14 cellular contexts compared by ENCODE assay signal in genomic region chr1:205518616-205519540, GRCh38. TPM values are rescaled to one million over a fixed set of nuclear protein-coding genes. Genes with fewer than 3 reads are reported as not detected.
DNase-seq lines count a peak whose midpoint lies in the region; ATAC-seq and TF ChIP-seq lines count a peak whose summit lies in the region.
"Had no signal": no experiment of that assay in that cellular context is flagged by ENCODE, and none has a peak within 500 bp of the region (broad histone marks: within the 10 kb centered on the region; RNA-seq: fewer than 3 reads in every experiment).

No MANE protein-coding gene starts in this region.

- H2BK12ac ChIP-seq in mesenchymal stem cell (ENCODE audit: low read length in 2 of 2) = peak overlapping the region; percentile 49 to 91

- H4K91ac ChIP-seq in mesenchymal stem cell (ENCODE audit: low read length) = peak overlapping the region; percentile 77

- no peak overlapping the region for H3K9ac ChIP-seq in mesenchymal stem cell (ENCODE audit: low read length)

- H2AK5ac ChIP-seq in mesenchymal stem cell (ENCODE audit: low read length, severe bottlenecking) = no peak overlapping the region

- intact Hi-C loops in body of pancreas (cut with DNase I) (no loop called here), stomach (cut with DNase I; ENCODE audit: low total_unique reads) (no loop called here)

- no peak for ATAC-seq in body of pancreas
- no peak for ATAC-seq in activated CD4-positive, CD25-positive, alpha-beta regulatory T cell treated with anti-CD3 and anti-CD28 coated beads, Interleukin-2, amount 50 U/mL, for 24 hours
- ATAC-seq: activated naive CD4-positive, alpha-beta T cell treated with anti-CD3 and anti-CD28 coated beads, Interleukin-2, amount 50 U/mL, for 72 hours; natural killer cell had no signal

- 44 to 49% methylated on average over 8 to 9 of the region's 9 CpGs for WGBS in body of pancreas, 2 donors
- WGBS in mesenchymal stem cell = 63% methylated on average over 5 of the region's 9 CpGs
- WGBS in stomach, 5 donors = 51 to 68% (median 54%) methylated on average over 5 to 9 of the region's 9 CpGs

- peak overlapping the region in 1 of 2 experiments; percentile 2 for H3K23ac ChIP-seq in mesenchymal stem cell (ENCODE audit: low read length in 2 of 2)

- TF ChIP-seq EP300 in stomach (IDR thresholded peaks at IDR 0.05) = no peak

- no peaks in the 10 kb centered on the region for H3K79me1 ChIP-seq in mesenchymal stem cell (replicated peaks; ENCODE audit: low read length, poor library complexity, severe bottlenecking)

- H2BK120ac ChIP-seq in mesenchymal stem cell (ENCODE audit: low read depth, low read length) = peak overlapping the region; percentile 21

- H3K9me3 ChIP-seq in body of pancreas = no peaks in the 10 kb centered on the region
- no peaks in the 10 kb centered on the region for H3K9me3 ChIP-seq in mesenchymal stem cell (ENCODE audit: control insufficient read depth, low read length)
- H3K9me3 ChIP-seq in stomach = no peaks in the 10 kb centered on the region

- DNase-seq in NCI-H2107 treated with DMSO at 0.1 percent for 48 hours (lab: John Stamatoyannopoulos, UW; ENCODE audit: unreplicated experiment) (peak; percentile 27), NCI-H2107 (lab: John Stamatoyannopoulos, UW) (no peak), body of pancreas (peak in 3 of 4 donors; percentile 26 to 69 (median 50)), mesenchymal stem cell (no peak), stomach (peak; percentile 82), activated gamma-delta T cell (lab: John Stamatoyannopoulos, UW) (no peak), T-helper 1 cell (no peak)
- DNase-seq: ACHN; activated CD4-positive, alpha-beta memory T cell treated with anti-CD3 and anti-CD28 coated beads, Interleukin-2, amount 10 ng/mL, durations not matched to agents 7 days and 5 days; Calu3; natural killer cell; NCI-H526 treated with DMSO at 0.1 percent for 48 hours had no signal

- H4K8ac ChIP-seq in mesenchymal stem cell (ENCODE audit: low read length) = no peak overlapping the region

- no peak overlapping the region for H2BK5ac ChIP-seq in mesenchymal stem cell (ENCODE audit: low read depth, low read length, poor library complexity, severe bottlenecking)

- no peak for TF ChIP-seq POLR2A in body of pancreas (IDR thresholded peaks at IDR 0.05)
- TF ChIP-seq POLR2A in stomach (IDR thresholded peaks at IDR 0.05) = no peak

- H3K27ac ChIP-seq in body of pancreas (no peak overlapping the region), mesenchymal stem cell (ENCODE audit: low read length, poor library complexity, severe bottlenecking) (no peak overlapping the region), stomach (peak overlapping the region in 2 of 5 donors; percentile 26 to 42)

- no peak for TF ChIP-seq CTCF in body of pancreas (IDR thresholded peaks at IDR 0.05)
- TF ChIP-seq CTCF in stomach (IDR thresholded peaks at IDR 0.05) = no peak

- H3K4me2 ChIP-seq in mesenchymal stem cell (ENCODE audit: low read length, poor library complexity, severe bottlenecking) = no peak overlapping the region

- peak overlapping the region; percentile 60 to 63 for H3K18ac ChIP-seq in mesenchymal stem cell (ENCODE audit: low read depth in 1 of 2, low read length in 2 of 2)

- H2AFZ ChIP-seq in mesenchymal stem cell (ENCODE audit: low read depth, low read length) = no peak overlapping the region

- H3K14ac ChIP-seq in mesenchymal stem cell (ENCODE audit: low read length in 2 of 2) = peak overlapping the region in 1 of 2 experiments; percentile 55

- H3K4ac ChIP-seq in mesenchymal stem cell (ENCODE audit: low read depth in 1 of 2, low read length in 2 of 2) = peak overlapping the region in 1 of 2 experiments; percentile 36

- no peaks in the 10 kb centered on the region for H3K27me3 ChIP-seq in body of pancreas
- peaks cover 64 to 72% of the 10 kb centered on the region in 2 experiments for H3K27me3 ChIP-seq in mesenchymal stem cell (ENCODE audit: control insufficient read depth in 1 of 2, insufficient read depth in 1 of 2, low read length in 2 of 2)
- no peaks in the 10 kb centered on the region for H3K27me3 ChIP-seq in stomach

- peaks cover 5% of the 10 kb centered on the region for H3K4me1 ChIP-seq in body of pancreas
- H3K4me1 ChIP-seq in mesenchymal stem cell (ENCODE audit: control insufficient read depth, insufficient read depth, low read depth, low read length) = peaks cover 5% of the 10 kb centered on the region
- H3K4me1 ChIP-seq in stomach = peaks cover 12 to 56% (median 32%) of the 10 kb centered on the region in 4 donors

- peak overlapping the region; percentile 49 for H2BK15ac ChIP-seq in mesenchymal stem cell (ENCODE audit: low read depth, poor library complexity, severe bottlenecking)

- H3K36me3 ChIP-seq in body of pancreas (replicated peaks in 1 of 2; ENCODE audit: insufficient read depth in 1 of 2, low read depth in 2 of 2) (no peaks in the 10 kb centered on the region), mesenchymal stem cell (ENCODE audit: control insufficient read depth in 1 of 2, insufficient read depth in 2 of 2, low read depth in 1 of 2, low read length in 2 of 2) (no peaks in the 10 kb centered on the region), stomach (peaks cover 0 to 8% (median 0%) of the 10 kb centered on the region in 4 donors)

- H3K4me3 ChIP-seq in body of pancreas (no peak overlapping the region), mesenchymal stem cell (ENCODE audit: insufficient read depth in 1 of 2, low read depth in 1 of 2, low read length in 2 of 2) (no peak overlapping the region), stomach (no peak overlapping the region)

RNA-seq across cellular contexts. Expression of gene CDK18, which starts 14.4 kb away (rescaled TPM):
- total RNA-seq in body of pancreas (10 to 100 TPM; 28.0 to 28.7 TPM), stomach (100 to 1,000 TPM in 1 of 5 donors, 10 to 100 TPM in 3, 1 to 10 TPM in 1; 3.7 to 174 (median 57.2) TPM)
- polyA plus RNA-seq in mesenchymal stem cell (2013, experiment 1 of 2) = 7.4 TPM
- polyA plus RNA-seq in mesenchymal stem cell (2013, experiment 2 of 2) = 7.5 TPM
- polyA plus RNA-seq in stomach = 10 to 100 TPM; 17.2 to 34.8 (median 22.0) TPM

Comparison
In these comparisons a context has a peak if more than half of its experiments do, and no peak if none do; other contexts are left out.
1. DNase-seq: peak in NCI-H2107 treated with DMSO at 0.1 percent for 48 hours (single experiment), body of pancreas (3 of 4) and stomach (single experiment); none in NCI-H2107 (single experiment), mesenchymal stem cell (single experiment), activated gamma-delta T cell (single experiment) and T-helper 1 cell (0 of 5).